ENCODE assay signal across 1 cellular context in genomic region chr1:221494670-221495069, GRCh38.
TF ChIP-seq lines count a peak whose summit lies in the region.

No MANE protein-coding gene starts in this region.

TF ChIP-seq in IMR-90, 13 proteins besides CTCF, POLR2A, EP300 and RAD21 (continued from another document):
- no peak for TF ChIP-seq USF2 (IDR thresholded peaks at IDR 0.05; ENCODE audit: low read depth, low read length)
